Comparison of ENCODE assay signal across 10 cellular contexts in genomic region chr11:44689265-44689664, GRCh38.
"Had no signal": no experiment of that assay in that cellular context is flagged by ENCODE, and none has a peak within 500 bp of the region (broad histone marks: within the 10 kb centered on the region; RNA-seq: fewer than 3 reads in every experiment).

No MANE protein-coding gene starts in this region.

- ATAC-seq: GM23338, HCT116 had no signal

- H3K4me3 Mint-ChIP-seq: GM23338, H9, HFFc6 had no signal

- H3K27ac ChIP-seq: GM23248 had no signal

- H3K4me3 ChIP-seq: GM23248, GM23338, HAP-1 had no signal

- H3K4me2 ChIP-seq: GM23338 had no signal

- H3K36me3 ChIP-seq: HAP-1 had no signal

- H3K9ac ChIP-seq: GM23248 had no signal

- H3K9me3 Mint-ChIP-seq: GM23338, H9, HFFc6 had no signal

- H3K27ac Mint-ChIP-seq: GM23338, HFFc6 had no signal

- FAIRE-seq: H54 had no signal

- H2AFZ ChIP-seq: GM23248 had no signal

- H3K4me1 ChIP-seq: HAP-1 had no signal

- DNase-seq: GM23248, GOT3, H7, H9, HCEC 1CT, HFFc6 had no signal
